Comparison of ENCODE assay signal across 9 cellular contexts in the genomic region with DNA sequence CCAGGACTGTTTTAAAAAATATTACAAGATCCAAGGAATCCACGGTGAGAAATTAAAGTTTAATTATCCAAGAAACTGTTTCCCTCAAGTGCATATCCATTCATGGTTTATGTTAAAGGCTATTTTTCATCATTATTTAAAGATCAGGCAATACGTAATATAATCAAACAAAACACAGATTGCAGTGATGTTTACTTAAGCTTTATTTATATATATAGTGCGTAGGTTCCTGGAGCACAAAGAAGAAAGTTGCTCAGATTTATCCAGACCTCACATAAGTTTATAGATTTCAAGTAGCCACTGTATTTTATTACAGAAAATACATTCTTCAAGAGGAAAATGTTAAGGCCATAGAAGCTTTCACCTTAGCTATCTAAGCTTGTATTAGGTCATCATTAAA.
DNase-seq lines count a peak whose midpoint lies in the region; ATAC-seq and TF ChIP-seq lines count a peak whose summit lies in the region.
"Had no signal": no experiment of that assay in that cellular context is flagged by ENCODE, and none has a peak within 500 bp of the region (broad histone marks: within the 10 kb centered on the region; RNA-seq: fewer than 3 reads in every experiment).

No MANE protein-coding gene starts in this region.

- no peaks in the 10 kb centered on the region for H3K27me3 Mint-ChIP-seq in activated CD8-positive, alpha-beta memory T cell treated with anti-CD3 and anti-CD28 coated beads, Interleukin-2, amount 10 ng/mL, durations not matched to agents 7 days and 5 days
- no peaks in the 10 kb centered on the region for H3K27me3 Mint-ChIP-seq in activated CD8-positive, alpha-beta T cell treated with anti-CD3 and anti-CD28 coated beads, Interleukin-2, amount 10 ng/mL, durations not matched to agents 7 days and 5 days (ENCODE audit: low read depth)
- H3K27me3 Mint-ChIP-seq in immature natural killer cell (ENCODE audit: low read depth in 3 of 3): peaks cover 2 to 22% (median 20%) of the 10 kb centered on the region in 3 donors

- no peaks in the 10 kb centered on the region for H3K36me3 ChIP-seq in suprapubic skin
- H3K36me3 ChIP-seq: neural progenitor cell had no signal

- WGBS in suprapubic skin: 55% methylated on average over 3 of the region's 3 CpGs

- no peak for ATAC-seq in activated CD8-positive, alpha-beta memory T cell treated with anti-CD3 and anti-CD28 coated beads, Interleukin-2, amount 10 ng/mL, durations not matched to agents 7 days and 5 days
- ATAC-seq in activated CD8-positive, alpha-beta T cell treated with anti-CD3 and anti-CD28 coated beads, Interleukin-2, amount 10 ng/mL, durations not matched to agents 7 days and 5 days: no peak
- ATAC-seq in GM19467 (IDR thresholded peaks at IDR 0.05; ENCODE audit: unreplicated experiment): no peak

- H3K27me3 ChIP-seq in suprapubic skin: no peaks in the 10 kb centered on the region
- H3K27me3 ChIP-seq: neural progenitor cell had no signal

- H3K4me1 Mint-ChIP-seq in activated CD8-positive, alpha-beta memory T cell treated with anti-CD3 and anti-CD28 coated beads, Interleukin-2, amount 10 ng/mL, durations not matched to agents 7 days and 5 days: peaks cover 91% of the 10 kb centered on the region
- peaks cover 86% of the 10 kb centered on the region for H3K4me1 Mint-ChIP-seq in activated CD8-positive, alpha-beta T cell treated with anti-CD3 and anti-CD28 coated beads, Interleukin-2, amount 10 ng/mL, durations not matched to agents 7 days and 5 days (ENCODE audit: low read depth)
- H3K4me1 Mint-ChIP-seq in immature natural killer cell: peaks cover 63 to 90% of the 10 kb centered on the region in 2 donors

- H3K9me3 ChIP-seq in suprapubic skin: no peaks in the 10 kb centered on the region

- POLR2A ChIA-PET in activated CD8-positive, alpha-beta T cell treated with anti-CD3 and anti-CD28 coated beads, Interleukin-2, amount 10 ng/mL, durations not matched to agents 7 days and 5 days (lab: Charles Lee): interaction anchor here (2.8 to 7.1 kb wide), 2 partner anchors 14 to 30 kb away, joined by 11 to 95 read pairs; no protein-coding TSS in a partner anchor

- CTCF ChIA-PET in activated CD8-positive, alpha-beta memory T cell treated with anti-CD3 and anti-CD28 coated beads, Interleukin-2, amount 10 ng/mL, durations not matched to agents 7 days and 5 days (lab: Charles Lee): interaction anchor here (1.1 to 7.5 kb wide), 4 partner anchors 14 to 47 kb away, joined by 3 to 79 read pairs (median 6); no protein-coding TSS in a partner anchor
- CTCF ChIA-PET in activated CD8-positive, alpha-beta T cell treated with anti-CD3 and anti-CD28 coated beads, Interleukin-2, amount 10 ng/mL, durations not matched to agents 7 days and 5 days (lab: Charles Lee): interaction anchor here (1.0 to 8.5 kb wide), 10 partner anchors 11 to 97 kb away, joined by 3 to 68 read pairs (median 7); no protein-coding TSS in a partner anchor

- TF ChIP-seq POLR2A in suprapubic skin (IDR thresholded peaks at IDR 0.05): no peak

- peak overlapping the region; percentile 85 for H3K27ac ChIP-seq in suprapubic skin
- H3K27ac ChIP-seq: neural progenitor cell had no signal

- H3K4me3 ChIP-seq in suprapubic skin: peak overlapping the region; percentile 41
- H3K4me3 ChIP-seq: neural progenitor cell had no signal

- H3K4me1 ChIP-seq in suprapubic skin: peaks cover 57% of the 10 kb centered on the region

- no peak for DNase-seq in activated CD8-positive, alpha-beta memory T cell treated with anti-CD3 and anti-CD28 coated beads, Interleukin-2, amount 10 ng/mL, durations not matched to agents 7 days and 5 days
- DNase-seq in activated CD8-positive, alpha-beta memory T cell treated with anti-CD3 and anti-CD28 coated beads, Interleukin-2, amount 50 U/mL, for 4 hours: no peak
- no peak for DNase-seq in activated CD8-positive, alpha-beta T cell treated with anti-CD3 and anti-CD28 coated beads, Interleukin-2, amount 10 ng/mL, durations not matched to agents 7 days and 5 days
- DNase-seq in immature natural killer cell: no peak
- no peak for DNase-seq in suprapubic skin (ENCODE audit: low spot score in 2 of 2)
- no peak for DNase-seq in hepatic stellate cell (ENCODE audit: low spot score)
- no peak for DNase-seq in nucleus accumbens (lab: John Stamatoyannopoulos, UW)

- peak overlapping the region; percentile 95 for H3K27ac Mint-ChIP-seq in activated CD8-positive, alpha-beta memory T cell treated with anti-CD3 and anti-CD28 coated beads, Interleukin-2, amount 10 ng/mL, durations not matched to agents 7 days and 5 days
- H3K27ac Mint-ChIP-seq in activated CD8-positive, alpha-beta T cell treated with anti-CD3 and anti-CD28 coated beads, Interleukin-2, amount 10 ng/mL, durations not matched to agents 7 days and 5 days: peak overlapping the region; percentile 75
- peak overlapping the region; percentile 76 to 93 (median 86) for H3K27ac Mint-ChIP-seq in immature natural killer cell
- H3K27ac Mint-ChIP-seq: neural progenitor cell had no signal

- no peaks in the 10 kb centered on the region for H3K9me3 Mint-ChIP-seq in activated CD8-positive, alpha-beta memory T cell treated with anti-CD3 and anti-CD28 coated beads, Interleukin-2, amount 10 ng/mL, durations not matched to agents 7 days and 5 days (ENCODE audit: low read depth)
- no peaks in the 10 kb centered on the region for H3K9me3 Mint-ChIP-seq in activated CD8-positive, alpha-beta T cell treated with anti-CD3 and anti-CD28 coated beads, Interleukin-2, amount 10 ng/mL, durations not matched to agents 7 days and 5 days (ENCODE audit: insufficient read depth)
- no peaks in the 10 kb centered on the region for H3K9me3 Mint-ChIP-seq in immature natural killer cell
- H3K9me3 Mint-ChIP-seq: neural progenitor cell had no signal

- H3K36me3 Mint-ChIP-seq in activated CD8-positive, alpha-beta memory T cell treated with anti-CD3 and anti-CD28 coated beads, Interleukin-2, amount 10 ng/mL, durations not matched to agents 7 days and 5 days: peaks cover 78% of the 10 kb centered on the region
- H3K36me3 Mint-ChIP-seq in activated CD8-positive, alpha-beta T cell treated with anti-CD3 and anti-CD28 coated beads, Interleukin-2, amount 10 ng/mL, durations not matched to agents 7 days and 5 days (ENCODE audit: low read depth): peaks cover 79% of the 10 kb centered on the region
- H3K36me3 Mint-ChIP-seq in immature natural killer cell: no peaks in the 10 kb centered on the region
- H3K36me3 Mint-ChIP-seq: neural progenitor cell had no signal

- peak overlapping the region; percentile 77 for H3K4me3 Mint-ChIP-seq in activated CD8-positive, alpha-beta memory T cell treated with anti-CD3 and anti-CD28 coated beads, Interleukin-2, amount 10 ng/mL, durations not matched to agents 7 days and 5 days
- H3K4me3 Mint-ChIP-seq in activated CD8-positive, alpha-beta T cell treated with anti-CD3 and anti-CD28 coated beads, Interleukin-2, amount 10 ng/mL, durations not matched to agents 7 days and 5 days: peak overlapping the region; percentile 72
- peak overlapping the region; percentile 78 to 90 (median 82) for H3K4me3 Mint-ChIP-seq in immature natural killer cell

- TF ChIP-seq CTCF in suprapubic skin (IDR thresholded peaks at IDR 0.05): no peak

- TF ChIP-seq EP300 in suprapubic skin (IDR thresholded peaks at IDR 0.05): no peak
